ENCODE assay signal across 9 cellular contexts in genomic region chr17:7392696-7393612, GRCh38. TPM values are rescaled to one million over a fixed set of nuclear protein-coding genes. Genes with fewer than 3 reads are reported as not detected.
DNase-seq lines count a peak whose midpoint lies in the region; ATAC-seq and TF ChIP-seq lines count a peak whose summit lies in the region.
"Had no signal": no experiment of that assay in that cellular context is flagged by ENCODE, and none has a peak within 500 bp of the region (broad histone marks: within the 10 kb centered on the region; RNA-seq: fewer than 3 reads in every experiment).

No MANE protein-coding gene starts in this region.

- ATAC-seq in WTC11 (peak; percentile 7), gastrocnemius medialis (no peak)

- H4K20me1 ChIP-seq in GM23248 (ENCODE audit: insufficient read depth): no peaks in the 10 kb centered on the region

- H2AFZ ChIP-seq in GM23248: peak overlapping the region; percentile 80

- peaks cover 22% of the 10 kb centered on the region for H3K79me2 ChIP-seq in GM23248 (ENCODE audit: insufficient read depth)

- H3K36me3 ChIP-seq in GM23248 (ENCODE audit: low read depth) (peaks cover 4% of the 10 kb centered on the region; the same call in 1 of the 2 replicates), gastrocnemius medialis (peaks cover 0 to 22% of the 10 kb centered on the region in 2 donors)

- H3K9me3 Mint-ChIP-seq in WTC11 (no peaks in the 10 kb centered on the region), glutamatergic neuron (ENCODE audit: unreplicated experiment) (peaks cover 9% of the 10 kb centered on the region)

- H3K9me3 ChIP-seq in GM23248 (ENCODE audit: low read depth) (no peaks in the 10 kb centered on the region), gastrocnemius medialis (no peaks in the 10 kb centered on the region)

- H3K27ac ChIP-seq in GM23248: no peak overlapping the region
- peak overlapping the region in 3 of 4 donors; percentile 87 to 97 (median 94) for H3K27ac ChIP-seq in gastrocnemius medialis

- H3K4me3 ChIP-seq in GM23248 (peak overlapping the region; percentile 91), gastrocnemius medialis (peak overlapping the region in 3 of 4 donors; percentile 73 to 97 (median 93))

- H3K4me3 Mint-ChIP-seq in WTC11 (peak overlapping the region; percentile 90), glutamatergic neuron (ENCODE audit: unreplicated experiment) (peak overlapping the region; percentile 88)

- intact Hi-C loops in gastrocnemius medialis (cut with DNase I; ENCODE audit: low total_unique reads): no loop called here

- CTCF ChIA-PET in WTC11 (lab: Charles Lee): interaction anchor here (0.6 to 4.1 kb wide), 31 partner anchors 8 to 294 kb away, joined by 3 to 59 read pairs (median 7); partner anchors contain the start of genes ACAP1, CHRNB1, FGF11 and NLGN2

- H3K36me3 Mint-ChIP-seq in WTC11 (peaks cover 20% of the 10 kb centered on the region), glutamatergic neuron (ENCODE audit: unreplicated experiment) (peaks cover 6% of the 10 kb centered on the region)

- H3K9ac ChIP-seq in GM23248: peak overlapping the region; percentile 89

- H3K4me1 ChIP-seq in GM23248 (ENCODE audit: insufficient read depth) (peaks cover 4% of the 10 kb centered on the region; the same call in 1 of the 2 replicates), gastrocnemius medialis (peaks cover 9 to 10% of the 10 kb centered on the region in 2 donors)

- H3K4me1 Mint-ChIP-seq in WTC11 (peaks cover 11% of the 10 kb centered on the region), glutamatergic neuron (ENCODE audit: low read depth, unreplicated experiment) (peaks cover 6% of the 10 kb centered on the region)

- no peaks in the 10 kb centered on the region for H3K9me2 ChIP-seq in GM23248 (ENCODE audit: insufficient read depth)

- H3K27me3 ChIP-seq in GM23248 (replicated peaks; ENCODE audit: insufficient read depth): no peaks in the 10 kb centered on the region
- H3K27me3 ChIP-seq in gastrocnemius medialis: no peaks in the 10 kb centered on the region

- 81 to 83% methylated on average over 41 to 42 of the region's 42 CpGs for WGBS in GM23248 (ENCODE audit: low coverage in 1 of 2, low lambda C conversion rate in 2 of 2, missing lambda C conversion rate in 2 of 2), 2 experiments

- POLR2A ChIA-PET in WTC11 (lab: Charles Lee): interaction anchor here (0.8 to 2.1 kb wide), 5 partner anchors 9 to 43 kb away, joined by 3 to 10 read pairs (median 5); partner anchors contain the start of genes TMEM102 and TMEM256

- 0 out of 2 replicates have a peak, but pooled peaks cover 6% of the 10 kb centered on the region for H3F3A ChIP-seq in GM23248 (ENCODE audit: insufficient read depth)

- no peak for TF ChIP-seq CTCF in WTC11 (IDR thresholded peaks at IDR 0.05)
- no peak for TF ChIP-seq CTCF in glutamatergic neuron (IDR thresholded peaks at IDR 0.05; ENCODE audit: partially characterized antibody, unreplicated experiment)
- no peak for TF ChIP-seq CTCF in gastrocnemius medialis (IDR thresholded peaks at IDR 0.05 in 4 of 5, conservative IDR thresholded peaks at IDR 0.05 in 1 of 5)

- H3K27ac Mint-ChIP-seq in WTC11 (peak overlapping the region; percentile 63; the same call in 1 of the 2 replicates), glutamatergic neuron (ENCODE audit: unreplicated experiment) (peak overlapping the region; percentile 76)

- in situ Hi-C loops in GM23248 (cut with MboI): no loop called here
- in situ Hi-C loops in gastrocnemius medialis (cut with MboI; ENCODE audit: low sequenced_read_pairs in 4 of 4): no loop called here

- H3K27me3 Mint-ChIP-seq in WTC11 (ENCODE audit: low read depth) (no peaks in the 10 kb centered on the region; the same call in 1 of the 2 replicates), glutamatergic neuron (ENCODE audit: unreplicated experiment) (peaks cover 9% of the 10 kb centered on the region)

- H3K4me2 ChIP-seq in GM23248 (ENCODE audit: unreplicated experiment): peak overlapping the region; percentile 94

- DNase-seq in GM23248 (no peak), WTC11 (ENCODE audit: low spot score) (peak; percentile 51), glutamatergic neuron (peak; percentile 69), gastrocnemius medialis (peak in 1 of 2 donors; percentile 9), COLO668 (lab: John Stamatoyannopoulos, UW; ENCODE audit: unreplicated experiment) (no peak), DMS79 treated with DMSO at 0.1 percent for 48 hours (lab: John Stamatoyannopoulos, UW) (no peak), NCI-H2171 (lab: John Stamatoyannopoulos, UW) (no peak)
- no peak for DNase-seq in stimulated activated CD4-positive, alpha-beta T cell treated with anti-CD3 and anti-CD28 coated beads, Interleukin-4, amount 100 ng/mL, for 4 hours
- DNase-seq: NCI-H1092 had no signal

- TF ChIP-seq POLR2A in gastrocnemius medialis (IDR thresholded peaks at IDR 0.05): no peak

TF ChIP-seq in WTC11, 78 proteins besides CTCF, POLR2A, EP300 and RAD21:
- TF ChIP-seq ESRRA (CRISPR knock-in tag; IDR thresholded peaks at IDR 0.05; ENCODE audit: borderline replicate concordance): no peak
- TF ChIP-seq, protein P1, sequence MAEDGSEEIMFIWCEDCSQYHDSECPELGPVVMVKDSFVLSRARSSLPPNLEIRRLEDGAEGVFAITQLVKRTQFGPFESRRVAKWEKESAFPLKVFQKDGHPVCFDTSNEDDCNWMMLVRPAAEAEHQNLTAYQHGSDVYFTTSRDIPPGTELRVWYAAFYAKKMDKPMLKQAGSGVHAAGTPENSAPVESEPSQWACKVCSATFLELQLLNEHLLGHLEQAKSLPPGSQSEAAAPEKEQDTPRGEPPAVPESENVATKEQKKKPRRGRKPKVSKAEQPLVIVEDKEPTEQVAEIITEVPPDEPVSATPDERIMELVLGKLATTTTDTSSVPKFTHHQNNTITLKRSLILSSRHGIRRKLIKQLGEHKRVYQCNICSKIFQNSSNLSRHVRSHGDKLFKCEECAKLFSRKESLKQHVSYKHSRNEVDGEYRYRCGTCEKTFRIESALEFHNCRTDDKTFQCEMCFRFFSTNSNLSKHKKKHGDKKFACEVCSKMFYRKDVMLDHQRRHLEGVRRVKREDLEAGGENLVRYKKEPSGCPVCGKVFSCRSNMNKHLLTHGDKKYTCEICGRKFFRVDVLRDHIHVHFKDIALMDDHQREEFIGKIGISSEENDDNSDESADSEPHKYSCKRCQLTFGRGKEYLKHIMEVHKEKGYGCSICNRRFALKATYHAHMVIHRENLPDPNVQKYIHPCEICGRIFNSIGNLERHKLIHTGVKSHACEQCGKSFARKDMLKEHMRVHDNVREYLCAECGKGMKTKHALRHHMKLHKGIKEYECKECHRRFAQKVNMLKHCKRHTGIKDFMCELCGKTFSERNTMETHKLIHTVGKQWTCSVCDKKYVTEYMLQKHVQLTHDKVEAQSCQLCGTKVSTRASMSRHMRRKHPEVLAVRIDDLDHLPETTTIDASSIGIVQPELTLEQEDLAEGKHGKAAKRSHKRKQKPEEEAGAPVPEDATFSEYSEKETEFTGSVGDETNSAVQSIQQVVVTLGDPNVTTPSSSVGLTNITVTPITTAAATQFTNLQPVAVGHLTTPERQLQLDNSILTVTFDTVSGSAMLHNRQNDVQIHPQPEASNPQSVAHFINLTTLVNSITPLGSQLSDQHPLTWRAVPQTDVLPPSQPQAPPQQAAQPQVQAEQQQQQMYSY (CRISPR knock-in tag; IDR thresholded peaks at IDR 0.05): 0 out of 2 replicates have a peak, but pooled peaks have one; percentile 24

RNA-seq across cellular contexts. Expression of gene PLSCR3, which starts 1.4 kb away (rescaled TPM):
- total RNA-seq in GM23248 (2014; rRNA removed; shearing (Covaris generic)): 72.8 and 73.9 TPM in 2 replicates
- 136 and 153 TPM in 2 replicates for polyA plus RNA-seq in GM23248 (2016; fragmentation: Nextera tagmentation; extraction: Ambion mirVana)
- total RNA-seq in WTC11 (2021) (34.1 to 42.7 TPM (median 37.6 TPM) in 3 replicates), glutamatergic neuron (ENCODE audit: unreplicated experiment) (78.1 TPM), gastrocnemius medialis (10 to 100 TPM in 3 of 4 donors, 1 to 10 TPM in 1; 8.9 to 20.3 (median 14.4) TPM)

RNA-seq across cellular contexts. Expression of gene TMEM256, which starts 10.9 kb away (rescaled TPM):
- total RNA-seq in GM23248 (2014; rRNA removed; shearing (Covaris generic)): 18.0 and 59.3 TPM in 2 replicates
- polyA plus RNA-seq in GM23248 (2016; fragmentation: Nextera tagmentation; extraction: Ambion mirVana): 40.1 and 44.2 TPM in 2 replicates
- total RNA-seq in WTC11 (2021): 132 to 180 TPM (median 178 TPM) in 3 replicates
- 51.6 TPM for total RNA-seq in glutamatergic neuron (ENCODE audit: unreplicated experiment)
- total RNA-seq in gastrocnemius medialis: 10 to 100 TPM; 28.9 to 65.6 (median 50.2) TPM

RNA-seq across cellular contexts. Expression of gene TNK1, which starts 12.1 kb away (rescaled TPM):
- total RNA-seq in GM23248 (2014; rRNA removed; shearing (Covaris generic)): 0.43 and 2.7 TPM in 2 replicates
- 1.1 and 1.2 TPM in 2 replicates for polyA plus RNA-seq in GM23248 (2016; fragmentation: Nextera tagmentation; extraction: Ambion mirVana)
- total RNA-seq in WTC11 (2021) (9.3 to 11.8 TPM (median 10.7 TPM) in 3 replicates), glutamatergic neuron (ENCODE audit: unreplicated experiment) (0.34 TPM), gastrocnemius medialis (1 to 10 TPM in 1 of 4 donors, under 1 TPM in 1, not detected in 2; 0.13 to 2.2 TPM)

RNA-seq across cellular contexts. Expression of gene NLGN2, which starts 14.7 kb away (rescaled TPM):
- total RNA-seq in GM23248 (2014; rRNA removed; shearing (Covaris generic)): 8.0 and 9.5 TPM in 2 replicates
- 3.3 and 3.5 TPM in 2 replicates for polyA plus RNA-seq in GM23248 (2016; fragmentation: Nextera tagmentation; extraction: Ambion mirVana)
- 76.7 to 112 TPM (median 96.9 TPM) in 3 replicates for total RNA-seq in WTC11 (2021)
- total RNA-seq in glutamatergic neuron (ENCODE audit: unreplicated experiment): 90.8 TPM
- total RNA-seq in gastrocnemius medialis: 1 to 10 TPM; 4.2 to 6.6 (median 4.4) TPM

RNA-seq across cellular contexts. Expression of gene SPEM1, which starts 27.2 kb away (rescaled TPM):
- total RNA-seq in GM23248 (2014; rRNA removed; shearing (Covaris generic)): not detected in 2 replicates
- not detected in 2 replicates for polyA plus RNA-seq in GM23248 (2016; fragmentation: Nextera tagmentation; extraction: Ambion mirVana)
- total RNA-seq in WTC11 (2021) (0.18 to 0.35 TPM in 2 of 3 replicates, not detected in the other), glutamatergic neuron (ENCODE audit: unreplicated experiment) (not detected), gastrocnemius medialis (not detected)

Comparison
In these comparisons a context has a peak if more than half of its experiments do, and no peak if none do; other contexts are left out.
1. DNase-seq: peak in WTC11 (single experiment) and glutamatergic neuron (single experiment); none in GM23248 (single experiment), COLO668 (single experiment), DMS79 treated with DMSO at 0.1 percent for 48 hours (single experiment), stimulated activated CD4-positive, alpha-beta T cell treated with anti-CD3 and anti-CD28 coated beads, Interleukin-4, amount 100 ng/mL, for 4 hours (0 of 2) and NCI-H2171 (single experiment).